14 cellular contexts compared by ENCODE assay signal in genomic region chr6:74899416-74899815, GRCh38.
DNase-seq lines count a peak whose midpoint lies in the region; ATAC-seq, FAIRE-seq and TF ChIP-seq lines count a peak whose summit lies in the region.
"Had no signal": no experiment of that assay in that cellular context is flagged by ENCODE, and none has a peak within 500 bp of the region (broad histone marks: within the 10 kb centered on the region; RNA-seq: fewer than 3 reads in every experiment).

No MANE protein-coding gene starts in this region.

- H3K36me3 ChIP-seq in HepG2 (replicated peaks in 1 of 2; ENCODE audit: control insufficient read depth in 1 of 2, insufficient read depth in 2 of 2, low read length in 2 of 2) (no peaks in the 10 kb centered on the region), right lobe of liver (no peaks in the 10 kb centered on the region), OCI-LY7 (ENCODE audit: insufficient read depth, low read length) (no peaks in the 10 kb centered on the region), esophagus squamous epithelium (no peaks in the 10 kb centered on the region)
- H3K36me3 ChIP-seq: ascending aorta had no signal

- no peak overlapping the region for H3K4me2 ChIP-seq in HepG2 (ENCODE audit: low read depth, low read length)
- H3K4me2 ChIP-seq in OCI-LY7 (ENCODE audit: low read length): no peak overlapping the region

- WGBS in HepG2 (ENCODE audit: low lambda C conversion rate): 1% methylated on average over 4 of the region's 4 CpGs
- WGBS in right lobe of liver (ENCODE audit: insufficient coverage, low coverage, low lambda C conversion rate, missing lambda C conversion rate): 30% methylated on average over 4 of the region's 4 CpGs
- 57 to 63% methylated on average over 3 to 4 of the region's 4 CpGs for WGBS in esophagus squamous epithelium, 2 donors

- no peak overlapping the region for H3K9ac ChIP-seq in HepG2 (ENCODE audit: insufficient read depth, low read depth, low read length)

- H3K4me3 ChIP-seq in HepG2 (replicated peaks in 1 of 3; ENCODE audit: insufficient read depth in 1 of 3, low read depth in 2 of 3, low read length in 3 of 3) (no peak overlapping the region), right lobe of liver (no peak overlapping the region), OCI-LY7 (ENCODE audit: low read depth, low read length, poor library complexity, severe bottlenecking) (no peak overlapping the region), epithelial cell of esophagus (ENCODE audit: low read length) (no peak overlapping the region), esophagus squamous epithelium (no peak overlapping the region)
- H3K4me3 ChIP-seq: ascending aorta had no signal

- POLR2A ChIA-PET in HepG2 (lab: Yijun Ruan, JAX): no interaction called here
- POLR2A ChIA-PET in OCI-LY7 (lab: Charles Lee): interaction anchor here (0.6 kb wide), 1 partner anchor 60 kb away, joined by 3 read pairs; no protein-coding TSS in a partner anchor

- H3K4me1 ChIP-seq in HepG2 (ENCODE audit: insufficient read depth, low read length) (no peaks in the 10 kb centered on the region), right lobe of liver (no peaks in the 10 kb centered on the region), OCI-LY7 (ENCODE audit: insufficient read depth, low read length, poor library complexity, severe bottlenecking) (no peaks in the 10 kb centered on the region), esophagus squamous epithelium (no peaks in the 10 kb centered on the region)
- H3K4me1 ChIP-seq: ascending aorta had no signal

- CTCF ChIA-PET in HepG2 (lab: Yijun Ruan, JAX; ENCODE audit: low intra/inter-chr PET ratio, low total read pairs) (interaction anchor here (1.2 kb wide), 1 partner anchor 305 kb away, joined by 5 read pairs; no protein-coding TSS in a partner anchor), OCI-LY7 (lab: Charles Lee; ENCODE audit: unreplicated experiment) (no interaction called here)

- no peak for TF ChIP-seq EP300 in HepG2 (IDR thresholded peaks at IDR 0.05; ENCODE audit: low read depth in 2 of 2, low read length in 2 of 2)
- no peak for TF ChIP-seq EP300 in HepG2 (CRISPR knock-in tag; IDR thresholded peaks at IDR 0.05; ENCODE audit: borderline replicate concordance)

- H3K27ac ChIP-seq in HepG2 (ENCODE audit: extremely low read length, insufficient read depth, low read length) (no peak overlapping the region), right lobe of liver (no peak overlapping the region), OCI-LY7 (ENCODE audit: low read depth, low read length, poor library complexity, severe bottlenecking) (no peak overlapping the region), esophagus squamous epithelium (no peak overlapping the region)
- H3K27ac ChIP-seq: ascending aorta, HL-60 had no signal

- H3K27me3 ChIP-seq in HepG2 (ENCODE audit: control insufficient read depth in 1 of 2, insufficient read depth in 2 of 2, low read length in 2 of 2) (no peaks in the 10 kb centered on the region), right lobe of liver (no peaks in the 10 kb centered on the region), esophagus squamous epithelium (no peaks in the 10 kb centered on the region)
- H3K27me3 ChIP-seq: ascending aorta had no signal

- H3K9me3 ChIP-seq in HepG2 (ENCODE audit: low read length): peaks cover 13% of the 10 kb centered on the region; the same call in 1 of the 2 replicates
- no peaks in the 10 kb centered on the region for H3K9me3 ChIP-seq in right lobe of liver
- H3K9me3 ChIP-seq in OCI-LY7 (ENCODE audit: low read length): no peaks in the 10 kb centered on the region
- H3K9me3 ChIP-seq in esophagus squamous epithelium: peaks cover 0 to 18% (median 3%) of the 10 kb centered on the region in 3 donors

- FAIRE-seq in HepG2 (lab: Jason Lieb, UNC): no peak
- FAIRE-seq: kidney had no signal

- BruUV-seq in HepG2 (replicated peaks; lab: Mats Ljungman, UMichigan): no TSS peak
- no TSS peak for BruUV-seq in OCI-LY7 (replicated peaks; lab: Mats Ljungman, UMichigan)

- no peaks in the 10 kb centered on the region for H3K9me2 ChIP-seq in OCI-LY7 (ENCODE audit: insufficient read depth, low read length)

- TF ChIP-seq POLR2A in HepG2 (IDR thresholded peaks at IDR 0.05; ENCODE audit: insufficient read depth in 1 of 2, low read depth in 2 of 2, low read length in 2 of 2): no peak
- no peak for TF ChIP-seq POLR2A in right lobe of liver (IDR thresholded peaks at IDR 0.05)
- no peak for TF ChIP-seq POLR2A in esophagus squamous epithelium (IDR thresholded peaks at IDR 0.05)

- peak; percentile 36 for TF ChIP-seq CTCF in HepG2 (CRISPR knock-in tag; IDR thresholded peaks at IDR 0.05)
- TF ChIP-seq CTCF in right lobe of liver (IDR thresholded peaks at IDR 0.05): no peak
- 0 out of 2 replicates have a peak, but pooled peaks have one; percentile 32 for TF ChIP-seq CTCF in OCI-LY7 (conservative IDR thresholded peaks at IDR 0.05; ENCODE audit: low read length)
- peak; percentile 32 for TF ChIP-seq CTCF in epithelial cell of esophagus (IDR thresholded peaks at IDR 0.05; ENCODE audit: insufficient read depth, low read depth, low read length, missing control alignments)
- peak in 1 of 6 experiments; percentile 46 for TF ChIP-seq CTCF in esophagus squamous epithelium (IDR thresholded peaks at IDR 0.05)

- TF ChIP-seq RAD21 in HepG2 (CRISPR knock-in tag; IDR thresholded peaks at IDR 0.05): peak; percentile 32; the same call in 1 of the 2 replicates

- ATAC-seq in HepG2: peak; percentile 50; the same call in 2 of the 3 replicates
- ATAC-seq in right lobe of liver: no peak
- ATAC-seq in HG03045 (IDR thresholded peaks at IDR 0.05; ENCODE audit: unreplicated experiment): no peak
- ATAC-seq in stimulated activated naive CD8-positive, alpha-beta T cell treated with anti-CD3 and anti-CD28 coated beads, Interleukin-15, Interleukin-2, amounts not matched to agents 100 U/mL and 50 U/mL, for 24 hours: no peak
- ATAC-seq: esophagus mucosa; stimulated activated effector memory CD8-positive, alpha-beta T cell treated with anti-CD3 and anti-CD28 coated beads, Interleukin-12 subunit alpha, Interleukin-12 subunit beta, amount 100 ng/mL, for 72 hours had no signal

- no peak overlapping the region for H2AFZ ChIP-seq in HepG2 (ENCODE audit: low read length)
- no peak overlapping the region for H2AFZ ChIP-seq in OCI-LY7 (ENCODE audit: low read length)

- H3K79me2 ChIP-seq in HepG2 (ENCODE audit: insufficient read depth, low read length): no peaks in the 10 kb centered on the region
- no peaks in the 10 kb centered on the region for H3K79me2 ChIP-seq in OCI-LY7 (ENCODE audit: insufficient read depth, low read depth, low read length)

- in situ Hi-C loops in HepG2 (cut with HindIII; ENCODE audit: extremely low pct_ligation_motif_present, low pct_unique_long_range_greater_than_20kb): no loop called here

- intact Hi-C loops in HepG2 (cut with micrococcal nuclease; ENCODE audit: unreplicated experiment): loop anchor here (2.0 kb wide), 1 partner anchor 305 kb away; no protein-coding TSS in a partner anchor
- intact Hi-C loops in right lobe of liver (cut with DNase I): no loop called here
- intact Hi-C loops in OCI-LY7 (cut with micrococcal nuclease; ENCODE audit: unreplicated experiment): no loop called here
- intact Hi-C loops in esophagus squamous epithelium (cut with DNase I): no loop called here

- DNase-seq in HepG2 (ENCODE audit: low spot score) (peak; percentile 8), right lobe of liver (no peak), OCI-LY7 (ENCODE audit: low spot score) (no peak), epithelial cell of esophagus (ENCODE audit: low read depth) (peak; percentile 86), esophagus squamous epithelium (lab: John Stamatoyannopoulos, UW) (no peak)
- DNase-seq in stimulated activated naive CD8-positive, alpha-beta T cell treated with anti-CD3 and anti-CD28 coated beads, Interleukin-15, Interleukin-2, amounts not matched to agents 100 U/mL and 50 U/mL, for 24 hours: no peak
- no peak for DNase-seq in activated effector memory CD4-positive, alpha-beta T cell treated with anti-CD3 and anti-CD28 coated beads, Interleukin-2, amount 50 U/mL, for 16 hours
- DNase-seq: kidney, T-helper 9 cell had no signal

- H4K20me1 ChIP-seq in HepG2 (ENCODE audit: insufficient read depth, low read length) (no peaks in the 10 kb centered on the region), OCI-LY7 (ENCODE audit: insufficient read depth, low read length) (no peaks in the 10 kb centered on the region)

TF ChIP-seq in HepG2, 621 proteins besides CTCF, POLR2A, EP300 and RAD21:
- TF ChIP-seq SSRP1 (CRISPR knock-in tag; IDR thresholded peaks at IDR 0.05) (no peak), SMC3 (IDR thresholded peaks at IDR 0.05; ENCODE audit: low read length) (peak; percentile 62; the same call in 1 of the 2 replicates), STAG1 (CRISPR knock-in tag; IDR thresholded peaks at IDR 0.05) (peak; percentile 78), ZNF552 (CRISPR knock-in tag; IDR thresholded peaks at IDR 0.05; ENCODE audit: borderline replicate concordance) (no peak), YEATS4 (CRISPR knock-in tag; IDR thresholded peaks at IDR 0.05; ENCODE audit: borderline replicate concordance) (no peak)
TF ChIP-seq in HepG2: peak in this region for 2.

Comparison
In these comparisons a context has a peak if more than half of its experiments do, and no peak if none do; other contexts are left out.
1. DNase-seq: peak in HepG2 (single experiment) and epithelial cell of esophagus (single experiment); none in right lobe of liver (0 of 3), OCI-LY7 (single experiment), esophagus squamous epithelium (single experiment), stimulated activated naive CD8-positive, alpha-beta T cell treated with anti-CD3 and anti-CD28 coated beads, Interleukin-15, Interleukin-2, amounts not matched to agents 100 U/mL and 50 U/mL, for 24 hours (single experiment) and activated effector memory CD4-positive, alpha-beta T cell treated with anti-CD3 and anti-CD28 coated beads, Interleukin-2, amount 50 U/mL, for 16 hours (single experiment).
2. CTCF ChIP-seq: peak in HepG2 (single experiment), OCI-LY7 (single experiment) and epithelial cell of esophagus (single experiment); none in right lobe of liver (0 of 4).